In genomic region chr7:128747327-128748079, GRCh38 we compare ENCODE assay signal across 22 cellular contexts. TPM values are rescaled to one million over a fixed set of nuclear protein-coding genes. Genes with fewer than 3 reads are reported as not detected.
DNase-seq lines count a peak whose midpoint lies in the region; ATAC-seq, FAIRE-seq and TF ChIP-seq lines count a peak whose summit lies in the region.
"Had no signal": no experiment of that assay in that cellular context is flagged by ENCODE, and none has a peak within 500 bp of the region (broad histone marks: within the 10 kb centered on the region; RNA-seq: fewer than 3 reads in every experiment).

No MANE protein-coding gene starts in this region.

- H3K36me3 Mint-ChIP-seq in activated naive CD4-positive, alpha-beta T cell treated with anti-CD3 and anti-CD28 coated beads, Interleukin-2, amount 50 U/mL, for 24 hours: peaks cover 9% of the 10 kb centered on the region
- H3K36me3 Mint-ChIP-seq in nephron progenitor cell (ENCODE audit: low read depth): peaks cover 69% of the 10 kb centered on the region
- H3K36me3 Mint-ChIP-seq in type B pancreatic cell: peaks cover 35% of the 10 kb centered on the region

- no peaks in the 10 kb centered on the region for H3K9me3 Mint-ChIP-seq in activated naive CD4-positive, alpha-beta T cell treated with anti-CD3 and anti-CD28 coated beads, Interleukin-2, amount 50 U/mL, for 24 hours
- H3K9me3 Mint-ChIP-seq in nephron progenitor cell: peaks cover 7% of the 10 kb centered on the region
- H3K9me3 Mint-ChIP-seq in type B pancreatic cell: no peaks in the 10 kb centered on the region
- H3K9me3 Mint-ChIP-seq: CD4-positive, alpha-beta memory T cell had no signal

- H3K27me3 Mint-ChIP-seq in activated naive CD4-positive, alpha-beta T cell treated with anti-CD3 and anti-CD28 coated beads, Interleukin-2, amount 50 U/mL, for 24 hours: no peaks in the 10 kb centered on the region
- H3K27me3 Mint-ChIP-seq in nephron progenitor cell (ENCODE audit: low read depth, poor library complexity) (no peaks in the 10 kb centered on the region), type B pancreatic cell (no peaks in the 10 kb centered on the region)
- H3K27me3 Mint-ChIP-seq: CD4-positive, alpha-beta memory T cell had no signal

- peaks cover 36% of the 10 kb centered on the region for H3K4me1 Mint-ChIP-seq in activated naive CD4-positive, alpha-beta T cell treated with anti-CD3 and anti-CD28 coated beads, Interleukin-2, amount 50 U/mL, for 24 hours
- H3K4me1 Mint-ChIP-seq in nephron progenitor cell (no peaks in the 10 kb centered on the region), type B pancreatic cell (ENCODE audit: unreplicated experiment) (peaks cover 17% of the 10 kb centered on the region)

- no peak for FAIRE-seq in GM19239 (lab: Jason Lieb, UNC)
- FAIRE-seq: GM12891 had no signal

- no peak for DNase-seq in activated naive CD4-positive, alpha-beta T cell treated with anti-CD3 and anti-CD28 coated beads, Interleukin-2, amount 50 U/mL, for 16 hours
- DNase-seq in amniotic epithelial cell (ENCODE audit: low read depth) (peak; percentile 36), nephron progenitor cell (no peak), type B pancreatic cell (ENCODE audit: extremely low spot score, unreplicated experiment) (no peak), NCI-H226 (no peak), GM19239 (ENCODE audit: insufficient read length, low spot score) (no peak)
- DNase-seq: ACHN; CD4-positive, alpha-beta memory T cell; MV-4-11; NCI-H1105 treated with DMSO at 0.1 percent for 48 hours; NCI-H2029 treated with DMSO at 0.1 percent for 48 hours; NCI-H345; NCI-H524; NCI-H774; NK-92 treated with Interleukin-12 subunit alpha and Interleukin-12 subunit beta, amount 100 ng/mL, for 24 hours had no signal

- no peak for ATAC-seq in HG02763 (IDR thresholded peaks at IDR 0.05; ENCODE audit: unreplicated experiment)
- ATAC-seq: SK-N-SH treated with all-trans-retinoic acid at 6 μM for 48 hours had no signal

- TF ChIP-seq CTCF in nephron progenitor cell (IDR thresholded peaks at IDR 0.05): no peak
- TF ChIP-seq CTCF in type B pancreatic cell (conservative IDR thresholded peaks at IDR 0.05): no peak

- H3K27ac Mint-ChIP-seq in activated naive CD4-positive, alpha-beta T cell treated with anti-CD3 and anti-CD28 coated beads, Interleukin-2, amount 50 U/mL, for 24 hours: peak overlapping the region; percentile 23
- H3K27ac Mint-ChIP-seq in nephron progenitor cell (peak overlapping the region; percentile 51), type B pancreatic cell (peak overlapping the region; percentile 69)

- H3K4me3 Mint-ChIP-seq in activated naive CD4-positive, alpha-beta T cell treated with anti-CD3 and anti-CD28 coated beads, Interleukin-2, amount 50 U/mL, for 24 hours: no peak overlapping the region
- H3K4me3 Mint-ChIP-seq in nephron progenitor cell: no peak overlapping the region
- peak overlapping the region; percentile 26 for H3K4me3 Mint-ChIP-seq in type B pancreatic cell
- H3K4me3 Mint-ChIP-seq: CD4-positive, alpha-beta memory T cell had no signal

RNA-seq across cellular contexts. Expression of gene CALU, which starts 8.3 kb away (rescaled TPM):
- 134 and 144 TPM in 2 replicates for total RNA-seq in type B pancreatic cell (ENCODE audit: low replicate concordance)

RNA-seq across cellular contexts. Expression of gene OPN1SW, which starts 28.1 kb away (rescaled TPM):
- not detected in 2 replicates for total RNA-seq in type B pancreatic cell (ENCODE audit: low replicate concordance)
- total RNA-seq: CD4-positive, alpha-beta memory T cell; G401; H4; M059J had no signal

RNA-seq across cellular contexts. Expression of gene CCDC136, which starts 44.3 kb away (rescaled TPM):
- total RNA-seq in type B pancreatic cell (ENCODE audit: low replicate concordance): 4.2 and 44.2 TPM in 2 replicates
